In the genomic region with DNA sequence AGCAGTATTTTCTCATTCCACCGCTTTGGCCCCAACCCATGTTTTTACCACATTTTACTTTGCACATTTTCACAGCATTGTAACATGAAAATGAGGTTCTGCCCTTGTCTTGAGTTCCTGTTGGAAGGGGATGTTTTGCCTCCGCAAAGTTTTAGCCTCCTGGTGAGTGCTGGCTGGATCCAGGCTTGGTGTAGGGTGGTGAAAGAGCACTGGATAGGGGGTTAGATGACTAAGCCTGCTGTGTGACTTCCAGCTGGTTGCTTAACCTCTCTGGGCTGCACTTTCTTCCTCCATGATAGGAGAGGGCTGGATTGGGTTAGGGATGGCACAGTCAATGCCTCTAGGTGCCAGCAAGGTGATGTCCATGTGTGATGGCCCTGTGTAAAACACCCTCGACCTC, we compare ENCODE assay signal across 18 cellular contexts. TPM values are rescaled to one million over a fixed set of nuclear protein-coding genes. Genes with fewer than 3 reads are reported as not detected.
A peak's percentile ranks its signal among the peaks of the same experiment; 100 is the strongest.
DNase-seq lines count a peak whose midpoint lies in the region; ATAC-seq, FAIRE-seq and TF ChIP-seq lines count a peak whose summit lies in the region.
"Had no signal": no experiment of that assay in that cellular context is flagged by ENCODE, and none has a peak within 500 bp of the region (broad histone marks: within the 10 kb centered on the region; RNA-seq: fewer than 3 reads in every experiment).

No MANE protein-coding gene starts in this region.

- TF ChIP-seq RAD21 in HepG2 (CRISPR knock-in tag; IDR thresholded peaks at IDR 0.05), result no peak

- H3K9ac ChIP-seq in HepG2 (ENCODE audit: insufficient read depth, low read depth, low read length), result no peak overlapping the region
- H3K9ac ChIP-seq: KMS-11, neural progenitor cell had no signal

- WGBS in HepG2 (ENCODE audit: low lambda C conversion rate), result 59% methylated on average over 3 of the region's 3 CpGs
- 76% methylated on average over 3 of the region's 3 CpGs for WGBS in right lobe of liver (ENCODE audit: insufficient coverage, low coverage, low lambda C conversion rate, missing lambda C conversion rate)
- WGBS in aorta, 2 donors, result 71 to 86% methylated on average over 3 of the region's 3 CpGs

- H3K4me2 ChIP-seq in HepG2 (ENCODE audit: low read depth, low read length) (no peak overlapping the region), osteoblast (ENCODE audit: insufficient read depth, low read length) (no peak overlapping the region)
- H3K4me2 ChIP-seq: KMS-11, neural progenitor cell had no signal

- H3K27me3 ChIP-seq in HepG2 (ENCODE audit: control insufficient read depth in 1 of 2, insufficient read depth in 2 of 2, low read length in 2 of 2), result peaks cover 3 to 17% of the 10 kb centered on the region in 2 experiments; a peak in 3 of 5 replicates
- no peaks in the 10 kb centered on the region for H3K27me3 ChIP-seq in right lobe of liver
- no peaks in the 10 kb centered on the region for H3K27me3 ChIP-seq in osteoblast (ENCODE audit: insufficient read depth, low read length)
- H3K27me3 ChIP-seq in aorta (ENCODE audit: control insufficient read depth in 1 of 2, insufficient read depth in 2 of 2, low read length in 1 of 2), result no peaks in the 10 kb centered on the region
- H3K27me3 ChIP-seq: neural progenitor cell had no signal

- no peaks in the 10 kb centered on the region for H3K9me3 ChIP-seq in HepG2 (ENCODE audit: low read length)
- no peaks in the 10 kb centered on the region for H3K9me3 ChIP-seq in right lobe of liver
- H3K9me3 ChIP-seq in osteoblast (ENCODE audit: low read depth, low read length), result no peaks in the 10 kb centered on the region
- H3K9me3 ChIP-seq in aorta (ENCODE audit: control insufficient read depth, low read length), result no peaks in the 10 kb centered on the region
- H3K9me3 ChIP-seq: upper lobe of left lung had no signal

- no peaks in the 10 kb centered on the region; the same call in 1 of the 2 replicates for H4K20me1 ChIP-seq in HepG2 (ENCODE audit: insufficient read depth, low read length)
- H4K20me1 ChIP-seq in osteoblast (ENCODE audit: insufficient read depth, low read length), result no peaks in the 10 kb centered on the region

- ATAC-seq in HepG2 (no peak), right lobe of liver (no peak), aorta (ENCODE audit: low FRiP score) (peak; percentile 4)
- ATAC-seq: activated CD4-positive, CD25-positive, alpha-beta regulatory T cell treated with anti-CD3 and anti-CD28 coated beads, Interleukin-2, amount 50 U/mL, for 24 hours had no signal

- no peak overlapping the region for H3K27ac ChIP-seq in HepG2 (ENCODE audit: extremely low read length, insufficient read depth, low read length)
- H3K27ac ChIP-seq in right lobe of liver, result no peak overlapping the region
- H3K27ac ChIP-seq in osteoblast (ENCODE audit: low read depth, low read length), result peak overlapping the region; percentile 63
- no peak overlapping the region for H3K27ac ChIP-seq in aorta (ENCODE audit: low read depth in 1 of 2, low read length in 2 of 2)
- H3K27ac ChIP-seq in caudate nucleus (ENCODE audit: low read depth, low read length), result no peak overlapping the region
- H3K27ac ChIP-seq: KMS-11, neural progenitor cell, upper lobe of left lung had no signal

- no peak for DNase-seq in HepG2 (ENCODE audit: low spot score)
- DNase-seq in right lobe of liver, result no peak
- peak; percentile 7 for DNase-seq in fibroblast of peridontal ligament (ENCODE audit: extremely low read depth)
- DNase-seq in osteoblast (ENCODE audit: insufficient read length, low spot score, missing footprints), result no peak
- DNase-seq in aorta, result no peak
- DNase-seq in mesothelial cell of epicardium (ENCODE audit: low spot score in 2 of 2, unreplicated experiment in 2 of 2), result no peak
- no peak for DNase-seq in GM19239 (ENCODE audit: insufficient read length, low spot score)
- no peak for DNase-seq in caudate nucleus (lab: John Stamatoyannopoulos, UW)
- DNase-seq: 8988T; NCI-H2029; NCI-H446 treated with DMSO at 0.1 percent for 48 hours; NK-92 treated with Interleukin-12 subunit alpha and Interleukin-12 subunit beta, amount 100 ng/mL, for 24 hours had no signal

- peaks cover 17% of the 10 kb centered on the region for H3K27me3 Mint-ChIP-seq in mesothelial cell of epicardium (ENCODE audit: low read depth)

- no TSS peak for BruUV-seq in HepG2 (replicated peaks; lab: Mats Ljungman, UMichigan)

- H3K4me3 Mint-ChIP-seq in mesothelial cell of epicardium, result no peak overlapping the region
- H3K4me3 Mint-ChIP-seq: activated naive CD4-positive, alpha-beta T cell treated with anti-CD3 and anti-CD28 coated beads, Interleukin-2, amount 50 U/mL, for 24 hours; neural progenitor cell had no signal

- no peak overlapping the region for H3K27ac Mint-ChIP-seq in mesothelial cell of epicardium
- H3K27ac Mint-ChIP-seq: activated naive CD4-positive, alpha-beta T cell treated with anti-CD3 and anti-CD28 coated beads, Interleukin-2, amount 50 U/mL, for 24 hours; neural progenitor cell had no signal

- H3K36me3 ChIP-seq in HepG2 (replicated peaks in 1 of 2; ENCODE audit: control insufficient read depth in 1 of 2, insufficient read depth in 2 of 2, low read length in 2 of 2), result no peaks in the 10 kb centered on the region
- H3K36me3 ChIP-seq in right lobe of liver, result no peaks in the 10 kb centered on the region
- no peaks in the 10 kb centered on the region for H3K36me3 ChIP-seq in osteoblast (ENCODE audit: insufficient read depth, low read length)
- H3K36me3 ChIP-seq in aorta (ENCODE audit: control insufficient read depth in 1 of 2, insufficient read depth in 2 of 2, low read length in 1 of 2), result no peaks in the 10 kb centered on the region
- H3K36me3 ChIP-seq: neural progenitor cell, upper lobe of left lung had no signal

- H3K4me1 Mint-ChIP-seq in mesothelial cell of epicardium, result peaks cover 4% of the 10 kb centered on the region
- H3K4me1 Mint-ChIP-seq: activated naive CD4-positive, alpha-beta T cell treated with anti-CD3 and anti-CD28 coated beads, Interleukin-2, amount 50 U/mL, for 24 hours had no signal

- intact Hi-C loops in HepG2 (cut with micrococcal nuclease; ENCODE audit: unreplicated experiment) (no loop called here), right lobe of liver (cut with DNase I) (no loop called here), aorta (cut with DNase I) (loop anchor here in 1 of 2 donors (5.0 kb wide), 1 partner anchor 133 kb away; a partner anchor contains a TSS)

- no peak for TF ChIP-seq CTCF in HepG2 (CRISPR knock-in tag; IDR thresholded peaks at IDR 0.05)
- no peak for TF ChIP-seq CTCF in right lobe of liver (IDR thresholded peaks at IDR 0.05)
- TF ChIP-seq CTCF in osteoblast (IDR thresholded peaks at IDR 0.05; ENCODE audit: extremely low read depth, low read depth, low read length), result no peak
- TF ChIP-seq CTCF in mesothelial cell of epicardium (IDR thresholded peaks at IDR 0.05; ENCODE audit: unreplicated experiment), result no peak

- TF ChIP-seq POLR2A in HepG2 (IDR thresholded peaks at IDR 0.05; ENCODE audit: insufficient read depth in 1 of 2, low read depth in 2 of 2, low read length in 2 of 2) (no peak), right lobe of liver (IDR thresholded peaks at IDR 0.05) (no peak)

- no peaks in the 10 kb centered on the region for H3K36me3 Mint-ChIP-seq in mesothelial cell of epicardium
- H3K36me3 Mint-ChIP-seq: activated naive CD4-positive, alpha-beta T cell treated with anti-CD3 and anti-CD28 coated beads, Interleukin-2, amount 50 U/mL, for 24 hours; neural progenitor cell had no signal

- H3K4me1 ChIP-seq in HepG2 (ENCODE audit: insufficient read depth, low read length) (no peaks in the 10 kb centered on the region), right lobe of liver (no peaks in the 10 kb centered on the region), osteoblast (ENCODE audit: insufficient read depth, low read length) (peaks cover 18% of the 10 kb centered on the region), aorta (ENCODE audit: control insufficient read depth in 1 of 2, insufficient read depth in 2 of 2, low read length in 2 of 2) (no peaks in the 10 kb centered on the region)
- H3K4me1 ChIP-seq: neural progenitor cell, upper lobe of left lung had no signal

- H3K9me3 Mint-ChIP-seq in mesothelial cell of epicardium, result no peaks in the 10 kb centered on the region
- H3K9me3 Mint-ChIP-seq: activated naive CD4-positive, alpha-beta T cell treated with anti-CD3 and anti-CD28 coated beads, Interleukin-2, amount 50 U/mL, for 24 hours had no signal

- in situ Hi-C loops in HepG2 (cut with HindIII; ENCODE audit: extremely low pct_ligation_motif_present, low pct_unique_long_range_greater_than_20kb), result loop anchor here (25.0 kb wide), 1 partner anchor 822 kb away; no protein-coding TSS in a partner anchor

- H2AFZ ChIP-seq in HepG2 (ENCODE audit: low read length) (no peak overlapping the region), osteoblast (ENCODE audit: low read length) (no peak overlapping the region)
- H2AFZ ChIP-seq: neural progenitor cell had no signal

- TF ChIP-seq EP300 in HepG2 (IDR thresholded peaks at IDR 0.05; ENCODE audit: low read depth in 2 of 2, low read length in 2 of 2) (no peak), HepG2 (CRISPR knock-in tag; IDR thresholded peaks at IDR 0.05; ENCODE audit: borderline replicate concordance) (no peak)

- POLR2A ChIA-PET in HepG2 (lab: Yijun Ruan, JAX), result no interaction called here

- H3K4me3 ChIP-seq in HepG2 (replicated peaks in 1 of 3; ENCODE audit: insufficient read depth in 1 of 3, low read depth in 2 of 3, low read length in 3 of 3), result no peak overlapping the region
- H3K4me3 ChIP-seq in right lobe of liver, result no peak overlapping the region
- no peak overlapping the region for H3K4me3 ChIP-seq in osteoblast (ENCODE audit: insufficient read depth, low read length)
- H3K4me3 ChIP-seq in aorta (ENCODE audit: low read length in 2 of 2), result no peak overlapping the region
- H3K4me3 ChIP-seq: neural progenitor cell, upper lobe of left lung had no signal

- CTCF ChIA-PET in HepG2 (lab: Yijun Ruan, JAX; ENCODE audit: low intra/inter-chr PET ratio, low total read pairs), result no interaction called here

- FAIRE-seq in HepG2 (lab: Jason Lieb, UNC), result no peak
- FAIRE-seq in GM19239 (lab: Jason Lieb, UNC), result no peak
- FAIRE-seq: frontal cortex had no signal

- no peaks in the 10 kb centered on the region for H3K79me2 ChIP-seq in HepG2 (ENCODE audit: insufficient read depth, low read length)
- no peaks in the 10 kb centered on the region for H3K79me2 ChIP-seq in osteoblast (ENCODE audit: insufficient read depth, low read length)

RNA-seq across cellular contexts. Expression of a gene that starts 28.9 kb away (rescaled TPM):
- not detected in 2 replicates for total RNA-seq in HepG2 (2016; rRNA removed; fragmentation: Illumina TruSeq; extraction: Trizol)
- not detected in 2 replicates for total RNA-seq in HepG2 (2016; cell fraction: cytosol; rRNA removed; fragmentation: Illumina TruSeq; extraction: Trizol; ENCODE audit: low read depth)
- not detected in 2 replicates for total RNA-seq in HepG2 (2016; cell fraction: insoluble cytoplasmic fraction; rRNA removed; fragmentation: Illumina TruSeq; extraction: Trizol)
- total RNA-seq in HepG2 (2016; cell fraction: membrane; rRNA removed; fragmentation: Illumina TruSeq; extraction: Trizol), result not detected in 2 replicates
- not detected in 2 replicates for total RNA-seq in HepG2 (2016; cell fraction: nucleus; rRNA removed; fragmentation: Illumina TruSeq; extraction: Trizol)
- not detected in 2 replicates for polyA plus RNA-seq in HepG2 (2011; rRNA removed)
- not detected in 2 replicates for polyA plus RNA-seq in HepG2 (2011; cell fraction: cytosol; rRNA removed)
- polyA plus RNA-seq in HepG2 (2011; cell fraction: nucleus; rRNA removed), result not detected in 2 replicates
- not detected in 2 replicates for polyA plus RNA-seq in HepG2 (2012)
- polyA plus RNA-seq in HepG2 (2016; cell fraction: cytosol; fragmentation: Illumina TruSeq; extraction: Trizol; ENCODE audit: low read depth), result not detected in 2 replicates
- not detected in 2 replicates for polyA plus RNA-seq in HepG2 (2016; cell fraction: insoluble cytoplasmic fraction; fragmentation: Illumina TruSeq; extraction: Trizol; ENCODE audit: low read depth)
- polyA plus RNA-seq in HepG2 (2016; cell fraction: membrane; fragmentation: Illumina TruSeq; extraction: Trizol; ENCODE audit: low read depth), result not detected in 2 replicates
- not detected in 2 replicates for polyA plus RNA-seq in HepG2 (2016; cell fraction: nucleus; fragmentation: Illumina TruSeq; extraction: Trizol; ENCODE audit: insufficient read depth, low read depth)
- not detected in 2 replicates for polyA minus RNA-seq in HepG2 (2011; rRNA and poly(A)+ RNA removed; ENCODE audit: low replicate concordance)
- polyA minus RNA-seq in HepG2 (2011; cell fraction: cytosol; rRNA and poly(A)+ RNA removed), result not detected in 2 replicates
- not detected in 2 replicates for polyA minus RNA-seq in HepG2 (2011; cell fraction: nucleus; rRNA and poly(A)+ RNA removed)
- under 1 TPM in 1 of 6 experiments, not detected in 5; 0.20 TPM for total RNA-seq in right lobe of liver
- 0.36 and 15.3 TPM in 2 replicates for total RNA-seq in osteoblast
- 10 to 100 TPM in 1 of 2 donors, 1 to 10 TPM in 1; 4.3 to 15.2 TPM for total RNA-seq in aorta
- polyA plus RNA-seq in aorta, result 10 to 100 TPM; 29.9 to 73.5 TPM
- total RNA-seq in mesothelial cell of epicardium, result 13.9 to 18.0 TPM (median 16.9 TPM) in 3 replicates
